Comparison of ENCODE assay signal across 9 cellular contexts in the genomic region with DNA sequence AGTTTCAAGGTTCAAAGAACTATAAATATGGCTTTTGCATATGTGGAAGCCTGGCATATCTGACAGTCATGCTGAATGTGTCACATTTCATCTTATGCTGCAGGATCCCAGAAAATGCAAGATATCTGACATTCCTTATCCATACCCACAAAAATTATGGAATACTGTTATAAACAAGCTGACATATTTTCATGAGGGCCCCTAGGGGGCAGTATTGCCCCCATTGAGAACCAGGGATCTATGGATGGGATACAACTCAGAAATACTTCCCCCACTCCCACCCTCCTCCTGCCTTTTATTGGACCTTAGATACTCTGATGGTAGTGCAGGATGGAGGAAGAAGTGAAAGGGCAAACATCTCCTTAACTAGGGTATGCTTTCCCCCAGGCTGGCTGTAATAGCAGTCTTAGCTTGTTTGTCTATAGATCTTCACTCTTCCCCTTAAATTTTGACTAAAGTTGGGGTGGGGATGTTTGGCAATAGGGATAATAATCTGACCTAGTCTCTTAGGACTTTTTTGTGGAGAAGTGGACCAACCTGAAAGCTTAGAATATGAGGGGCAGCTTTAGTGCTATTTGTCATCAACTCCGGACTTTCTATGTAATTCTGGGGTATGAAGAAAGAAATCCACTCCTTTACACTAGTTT. TPM values are rescaled to one million over a fixed set of nuclear protein-coding genes. Genes with fewer than 3 reads are reported as not detected.
DNase-seq lines count a peak whose midpoint lies in the region; ATAC-seq and TF ChIP-seq lines count a peak whose summit lies in the region.
"Had no signal": no experiment of that assay in that cellular context is flagged by ENCODE, and none has a peak within 500 bp of the region (broad histone marks: within the 10 kb centered on the region; RNA-seq: fewer than 3 reads in every experiment).

No MANE protein-coding gene starts in this region.

- DNase-seq in NCI-H2171 treated with DMSO at 0.1 percent for 48 hours (lab: John Stamatoyannopoulos, UW) (peak; percentile 3), NCI-H2171 (lab: John Stamatoyannopoulos, UW) (no peak), NCI-H1105 (lab: John Stamatoyannopoulos, UW) (peak; percentile 23), MCF 10A (ENCODE audit: unreplicated experiment) (peak; percentile 68), lung microvascular endothelial cell (ENCODE audit: low read depth in 2 of 2) (peak; percentile 85 to 88), activated T-cell treated with anti-CD3 and anti-CD28 coated beads for 4 hours (no peak)
- DNase-seq in activated T-cell treated with anti-CD3 and anti-CD28 coated beads, Interleukin-2, amount 50 U/mL, for 4 hours = no peak

- intact Hi-C loops in MCF 10A (cut with micrococcal nuclease) = loop anchor here (1.0 to 10.0 kb wide), 5 partner anchors 184 to 492 kb away; a partner anchor contains a TSS

- no peak overlapping the region for H3K4me3 Mint-ChIP-seq in MCF 10A (ENCODE audit: unreplicated experiment)
- H3K4me3 Mint-ChIP-seq in activated T-cell treated with anti-CD3 and anti-CD28 coated beads, Interleukin-2, amount 50 U/mL, for 4 hours = no peak overlapping the region
- H3K4me3 Mint-ChIP-seq: activated T-cell treated with anti-CD3 and anti-CD28 coated beads, Interleukin-2, amount 50 U/mL, for 72 hours had no signal

- H3K27ac Mint-ChIP-seq in MCF 10A (ENCODE audit: low read depth, unreplicated experiment) = no peak overlapping the region
- H3K27ac Mint-ChIP-seq: activated T-cell treated with anti-CD3 and anti-CD28 coated beads, Interleukin-2, amount 50 U/mL, for 72 hours had no signal

- CTCF ChIA-PET in MCF 10A (lab: Yijun Ruan, JAX) = interaction anchor here (0.6 to 2.9 kb wide), 21 partner anchors 9 to 1390 kb away, joined by 3 to 16 read pairs (median 4); a partner anchor contains a TSS

- H3K36me3 Mint-ChIP-seq in MCF 10A (ENCODE audit: insufficient read depth, unreplicated experiment) = no peaks in the 10 kb centered on the region
- no peaks in the 10 kb centered on the region for H3K36me3 Mint-ChIP-seq in activated T-cell treated with anti-CD3 and anti-CD28 coated beads, Interleukin-2, amount 50 U/mL, for 4 hours (ENCODE audit: insufficient read depth)

- H3K27me3 Mint-ChIP-seq in MCF 10A (ENCODE audit: insufficient read depth, unreplicated experiment) = no peaks in the 10 kb centered on the region
- H3K27me3 Mint-ChIP-seq in activated T-cell treated with anti-CD3 and anti-CD28 coated beads, Interleukin-2, amount 50 U/mL, for 4 hours (ENCODE audit: low read depth) = peaks cover 3% of the 10 kb centered on the region

- POLR2A ChIA-PET in MCF 10A (lab: Yijun Ruan, JAX) = interaction anchor here (0.8 to 1.0 kb wide), 2 partner anchors 175 to 373 kb away, joined by 3 to 4 read pairs; no protein-coding TSS in a partner anchor

- no peak for ATAC-seq in HG03354 (IDR thresholded peaks at IDR 0.05; ENCODE audit: poor library complexity, severe bottlenecking, unreplicated experiment)
- ATAC-seq in activated T-cell treated with anti-CD3 and anti-CD28 coated beads, Interleukin-2, amount 50 U/mL, for 4 hours = no peak
- ATAC-seq: activated T-cell treated with anti-CD3 and anti-CD28 coated beads, Interleukin-2, amount 50 U/mL, for 72 hours had no signal

- TF ChIP-seq CTCF in MCF 10A (IDR thresholded peaks at IDR 0.05; ENCODE audit: unreplicated experiment) = peak; percentile 80

- H3K4me1 Mint-ChIP-seq in MCF 10A (ENCODE audit: insufficient read depth, unreplicated experiment) = no peaks in the 10 kb centered on the region
- H3K4me1 Mint-ChIP-seq in activated T-cell treated with anti-CD3 and anti-CD28 coated beads, Interleukin-2, amount 50 U/mL, for 4 hours (ENCODE audit: low read depth) = no peaks in the 10 kb centered on the region

- no TSS peak for BruUV-seq in MCF 10A (replicated peaks; lab: Mats Ljungman, UMichigan)

- no peaks in the 10 kb centered on the region for H3K9me3 Mint-ChIP-seq in MCF 10A (ENCODE audit: unreplicated experiment)
- H3K9me3 Mint-ChIP-seq in activated T-cell treated with anti-CD3 and anti-CD28 coated beads, Interleukin-2, amount 50 U/mL, for 4 hours = no peaks in the 10 kb centered on the region
- H3K9me3 Mint-ChIP-seq: activated T-cell treated with anti-CD3 and anti-CD28 coated beads, Interleukin-2, amount 50 U/mL, for 72 hours had no signal

RNA-seq across cellular contexts. Expression of a gene that starts 3.5 kb away (rescaled TPM):
- not detected in 2 replicates for total RNA-seq in MCF 10A (2022)
- total RNA-seq in lung microvascular endothelial cell = not detected in 2 replicates
- total RNA-seq in activated T-cell treated with anti-CD3 and anti-CD28 coated beads, Interleukin-2, amount 50 U/mL, for 4 hours = not detected
- total RNA-seq: activated T-cell treated with anti-CD3 and anti-CD28 coated beads, Interleukin-2, amount 50 U/mL, for 72 hours had no signal

RNA-seq across cellular contexts. Expression of a gene that starts 12.3 kb away (rescaled TPM):
- not detected in 2 replicates for total RNA-seq in MCF 10A (2022)
- 72.1 and 139 TPM in 2 replicates for total RNA-seq in lung microvascular endothelial cell
- 1 to 10 TPM; 1.2 to 3.2 (median 1.3) TPM for total RNA-seq in activated T-cell treated with anti-CD3 and anti-CD28 coated beads, Interleukin-2, amount 50 U/mL, for 4 hours

RNA-seq across cellular contexts. Expression of a gene that starts 18.6 kb away (rescaled TPM):
- total RNA-seq in MCF 10A (2022) = 3.9 and 4.6 TPM in 2 replicates
- 361 and 479 TPM in 2 replicates for total RNA-seq in lung microvascular endothelial cell
- under 1 TPM in 2 of 3 donors, not detected in 1; 0.05 TPM for total RNA-seq in activated T-cell treated with anti-CD3 and anti-CD28 coated beads, Interleukin-2, amount 50 U/mL, for 4 hours
- total RNA-seq: activated T-cell treated with anti-CD3 and anti-CD28 coated beads, Interleukin-2, amount 50 U/mL, for 72 hours had no signal

Comparison
In these comparisons a context has a peak if more than half of its experiments do, and no peak if none do; other contexts are left out.
1. DNase-seq: peak in NCI-H2171 treated with DMSO at 0.1 percent for 48 hours (single experiment), NCI-H1105 (single experiment), MCF 10A (single experiment) and lung microvascular endothelial cell (2 of 2); none in NCI-H2171 (single experiment), activated T-cell treated with anti-CD3 and anti-CD28 coated beads for 4 hours (single experiment) and activated T-cell treated with anti-CD3 and anti-CD28 coated beads, Interleukin-2, amount 50 U/mL, for 4 hours (single experiment).
2. RNA of a gene that starts 12.3 kb away (total RNA-seq): 72.1 to 139 TPM in lung microvascular endothelial cell; 1.2 to 3.2 TPM in activated T-cell treated with anti-CD3 and anti-CD28 coated beads, Interleukin-2, amount 50 U/mL, for 4 hours and not detected in MCF 10A; every median in the first group is over 10 times any median in the second.
3. RNA of a gene that starts 18.6 kb away (total RNA-seq): 361 to 479 TPM in lung microvascular endothelial cell; 3.9 to 4.6 TPM in MCF 10A and 0.05 TPM in activated T-cell treated with anti-CD3 and anti-CD28 coated beads, Interleukin-2, amount 50 U/mL, for 4 hours; every median in the first group is over 10 times any median in the second.